In genomic region chr11:67613960-67614715, GRCh38 we compare ENCODE assay signal across 8 cellular contexts. TPM values are rescaled to one million over a fixed set of nuclear protein-coding genes. Genes with fewer than 3 reads are reported as not detected.
DNase-seq lines count a peak whose midpoint lies in the region; ATAC-seq and TF ChIP-seq lines count a peak whose summit lies in the region.

No MANE protein-coding gene starts in this region.

- H3K36me3 Mint-ChIP-seq in activated naive CD8-positive, alpha-beta T cell treated with anti-CD3 and anti-CD28 coated beads, Interleukin-2, amount 10 ng/mL, durations not matched to agents 7 days and 5 days, result peaks cover 5% of the 10 kb centered on the region

- peak; percentile 13 for TF ChIP-seq CTCF in SU-DHL-6 (IDR thresholded peaks at IDR 0.05; ENCODE audit: insufficient read depth, low read length, poor library complexity, severe bottlenecking)

- peaks cover 15% of the 10 kb centered on the region for H3K4me1 Mint-ChIP-seq in activated naive CD8-positive, alpha-beta T cell treated with anti-CD3 and anti-CD28 coated beads, Interleukin-2, amount 10 ng/mL, durations not matched to agents 7 days and 5 days

- peak; percentile 84 for ATAC-seq in GM19452 (IDR thresholded peaks at IDR 0.05; ENCODE audit: unreplicated experiment)
- peak; percentile 73 for ATAC-seq in HG03571 (IDR thresholded peaks at IDR 0.05; ENCODE audit: unreplicated experiment)
- peak; percentile 82 for ATAC-seq in activated naive CD8-positive, alpha-beta T cell treated with anti-CD3 and anti-CD28 coated beads, Interleukin-2, amount 10 ng/mL, durations not matched to agents 7 days and 5 days (ENCODE audit: low read depth)
- ATAC-seq in HG03039 (IDR thresholded peaks at IDR 0.05; ENCODE audit: unreplicated experiment), result no peak

- peaks cover 10% of the 10 kb centered on the region for H3K27me3 Mint-ChIP-seq in activated naive CD8-positive, alpha-beta T cell treated with anti-CD3 and anti-CD28 coated beads, Interleukin-2, amount 10 ng/mL, durations not matched to agents 7 days and 5 days

- H3K4me3 ChIP-seq in SU-DHL-6 (ENCODE audit: insufficient read depth, low read length, poor library complexity, severe bottlenecking), result peak overlapping the region; percentile 28
- H3K4me3 ChIP-seq in iPS-20b (ENCODE audit: low read length), result peak overlapping the region; percentile 28; the same call in 1 of the 2 replicates

- H3K9me2 ChIP-seq in SU-DHL-6 (replicated peaks; ENCODE audit: insufficient read depth, low read length), result no peaks in the 10 kb centered on the region

- DNase-seq in DMS114 treated with DMSO at 0.1 percent for 48 hours (lab: John Stamatoyannopoulos, UW; ENCODE audit: unreplicated experiment), result peak; percentile 88
- peak; percentile 86 for DNase-seq in activated naive CD8-positive, alpha-beta T cell treated with anti-CD3 and anti-CD28 coated beads, Interleukin-2, amount 10 ng/mL, durations not matched to agents 7 days and 5 days
- peak; percentile 70 to 78 (median 71) for DNase-seq in stimulated activated CD4-positive, alpha-beta T cell treated with anti-CD3 and anti-CD28 coated beads, Interleukin-12 subunit alpha, Interleukin-12 subunit beta, amount 100 ng/mL, for 48 hours (ENCODE audit: low read depth in 2 of 3, low spot score in 1 of 3)

- H3F3A ChIP-seq in SU-DHL-6 (ENCODE audit: insufficient read depth), result peaks cover 5% of the 10 kb centered on the region; the same call in 1 of the 2 replicates

- H3K9me3 Mint-ChIP-seq in activated naive CD8-positive, alpha-beta T cell treated with anti-CD3 and anti-CD28 coated beads, Interleukin-2, amount 10 ng/mL, durations not matched to agents 7 days and 5 days, result no peaks in the 10 kb centered on the region

- peak overlapping the region; percentile 81 for H3K4me3 Mint-ChIP-seq in activated naive CD8-positive, alpha-beta T cell treated with anti-CD3 and anti-CD28 coated beads, Interleukin-2, amount 10 ng/mL, durations not matched to agents 7 days and 5 days

- H3K9me3 ChIP-seq in SU-DHL-6 (ENCODE audit: insufficient read depth, low read length), result no peaks in the 10 kb centered on the region
- H3K9me3 ChIP-seq in iPS-20b (ENCODE audit: insufficient read depth, low read depth, low read length), result no peaks in the 10 kb centered on the region

- peaks cover 11% of the 10 kb centered on the region; the same call in 1 of the 2 replicates for H3K4me1 ChIP-seq in iPS-20b (ENCODE audit: insufficient read depth, low read length)

- H2AFZ ChIP-seq in SU-DHL-6 (ENCODE audit: low read depth, low read length, severe bottlenecking), result peak overlapping the region; percentile 54

- no peaks in the 10 kb centered on the region for H3K79me2 ChIP-seq in SU-DHL-6 (ENCODE audit: insufficient read depth, low read length)

- H3K36me3 ChIP-seq in SU-DHL-6 (ENCODE audit: low read length), result no peaks in the 10 kb centered on the region
- peaks cover 7% of the 10 kb centered on the region for H3K36me3 ChIP-seq in iPS-20b (ENCODE audit: insufficient read depth, low read depth, low read length)

- H3K4me2 ChIP-seq in SU-DHL-6 (ENCODE audit: low read depth, low read length, poor library complexity, severe bottlenecking), result peak overlapping the region; percentile 57

- H3K27me3 ChIP-seq in SU-DHL-6 (ENCODE audit: low read length) (no peaks in the 10 kb centered on the region), iPS-20b (ENCODE audit: insufficient read depth, low read length) (peaks cover 33% of the 10 kb centered on the region)

- H4K20me1 ChIP-seq in SU-DHL-6 (ENCODE audit: low read depth, low read length), result no peaks in the 10 kb centered on the region

- H3K27ac Mint-ChIP-seq in activated naive CD8-positive, alpha-beta T cell treated with anti-CD3 and anti-CD28 coated beads, Interleukin-2, amount 10 ng/mL, durations not matched to agents 7 days and 5 days, result peak overlapping the region; percentile 95

- H3K9ac ChIP-seq in SU-DHL-6 (ENCODE audit: low read length) (peak overlapping the region; percentile 57), iPS-20b (ENCODE audit: low read depth, low read length) (no peak overlapping the region)

- POLR2A ChIA-PET in activated naive CD8-positive, alpha-beta T cell treated with anti-CD3 and anti-CD28 coated beads, Interleukin-2, amount 10 ng/mL, durations not matched to agents 7 days and 5 days (lab: Charles Lee), result interaction anchor here (0.6 to 4.7 kb wide), 5 partner anchors 15 to 568 kb away, joined by 3 to 41 read pairs (median 8); partner anchors contain the start of genes GSTP1 and NUDT8

- peak overlapping the region; percentile 86 for H3K27ac ChIP-seq in SU-DHL-6 (ENCODE audit: low read depth, low read length)
- H3K27ac ChIP-seq in iPS-20b (ENCODE audit: low read length), result no peak overlapping the region

RNA-seq across cellular contexts. Expression of gene NDUFV1, which starts 7.4 kb away (rescaled TPM):
- 100 to 1,000 TPM; 211 to 219 TPM for total RNA-seq in activated naive CD8-positive, alpha-beta T cell treated with anti-CD3 and anti-CD28 coated beads, Interleukin-2, amount 10 ng/mL, durations not matched to agents 7 days and 5 days

RNA-seq across cellular contexts. Expression of gene NUDT8, which starts 15.6 kb away (rescaled TPM):
- total RNA-seq in activated naive CD8-positive, alpha-beta T cell treated with anti-CD3 and anti-CD28 coated beads, Interleukin-2, amount 10 ng/mL, durations not matched to agents 7 days and 5 days, result 10 to 100 TPM; 10.9 to 12.4 TPM

RNA-seq across cellular contexts. Expression of gene TBX10, which starts 25.4 kb away (rescaled TPM):
- not detected for total RNA-seq in activated naive CD8-positive, alpha-beta T cell treated with anti-CD3 and anti-CD28 coated beads, Interleukin-2, amount 10 ng/mL, durations not matched to agents 7 days and 5 days

RNA-seq across cellular contexts. Expression of gene GSTP1, which starts 30.5 kb away (rescaled TPM):
- total RNA-seq in activated naive CD8-positive, alpha-beta T cell treated with anti-CD3 and anti-CD28 coated beads, Interleukin-2, amount 10 ng/mL, durations not matched to agents 7 days and 5 days, result 100 to 1,000 TPM; 211 to 219 TPM

RNA-seq across cellular contexts. Expression of gene ACY3, which starts 36.4 kb away (rescaled TPM):
- under 1 TPM; 0.33 to 0.57 TPM for total RNA-seq in activated naive CD8-positive, alpha-beta T cell treated with anti-CD3 and anti-CD28 coated beads, Interleukin-2, amount 10 ng/mL, durations not matched to agents 7 days and 5 days
